Comparison of ENCODE assay signal across 4 cellular contexts in the genomic region with DNA sequence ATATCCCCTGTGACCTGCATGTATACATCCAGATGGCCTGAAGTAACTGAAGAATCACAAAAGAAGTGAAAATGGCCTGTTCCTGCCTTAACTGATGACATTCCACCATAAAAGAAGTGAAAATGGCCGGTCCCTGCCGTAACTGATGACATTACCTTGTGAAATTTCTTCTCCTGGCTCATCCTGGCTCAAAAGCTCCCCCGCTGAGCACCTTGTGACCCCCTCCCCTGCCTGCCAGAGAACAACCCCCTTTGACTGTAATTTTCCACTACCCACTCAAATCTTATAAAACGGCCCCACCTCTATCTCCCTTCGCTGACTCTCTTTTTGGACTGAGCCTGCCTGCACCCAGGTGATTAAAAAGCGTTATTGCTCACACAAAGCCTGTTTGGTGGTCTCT. TPM values are rescaled to one million over a fixed set of nuclear protein-coding genes. Genes with fewer than 3 reads are reported as not detected.
"Had no signal": no experiment of that assay in that cellular context is flagged by ENCODE, and none has a peak within 500 bp of the region (broad histone marks: within the 10 kb centered on the region; RNA-seq: fewer than 3 reads in every experiment).

No MANE protein-coding gene starts in this region.

RNA-seq across cellular contexts. Expression of gene TMEM229A, which starts 24.6 kb away (rescaled TPM):
- total RNA-seq: H4, HepG2, HT-29 had no signal
- polyA plus RNA-seq: HepG2, IgD-negative memory B cell had no signal
